ENCODE assay signal across 22 cellular contexts in genomic region chr18:52588916-52589315, GRCh38.
"Had no signal": no experiment of that assay in that cellular context is flagged by ENCODE, and none has a peak within 500 bp of the region (broad histone marks: within the 10 kb centered on the region; RNA-seq: fewer than 3 reads in every experiment).

No MANE protein-coding gene starts in this region.

- H3K4me1 ChIP-seq: adrenal gland, gastroesophageal sphincter, lower lobe of right lung, thyroid gland, upper lobe of right lung had no signal

- ATAC-seq: activated CD8-positive, alpha-beta memory T cell treated with anti-CD3 and anti-CD28 coated beads, Interleukin-2, amount 10 ng/mL, durations not matched to agents 7 days and 5 days; activated CD8-positive, alpha-beta T cell treated with anti-CD3 and anti-CD28 coated beads for 36 hours; activated naive CD4-positive, alpha-beta T cell treated with anti-CD3 and anti-CD28 coated beads, Interleukin-2, amount 50 U/mL, for 72 hours; gastroesophageal sphincter; left lobe of liver; lower lobe of right lung; sciatic nerve; SK-N-SH treated with all-trans-retinoic acid at 6 μM for 48 hours; upper lobe of right lung had no signal

- H3K4me3 ChIP-seq: adrenal gland, cardiac muscle cell, gastroesophageal sphincter, lower lobe of right lung, thyroid gland, upper lobe of right lung had no signal

- H3K9me3 ChIP-seq: adrenal gland, gastroesophageal sphincter, lower lobe of right lung, thyroid gland, upper lobe of right lung had no signal

- H3K27me3 ChIP-seq: adrenal gland, cardiac muscle cell, gastroesophageal sphincter, thyroid gland, upper lobe of right lung had no signal

- H3K27ac ChIP-seq: adrenal gland, cardiac muscle cell, gastroesophageal sphincter, lower lobe of right lung, thyroid gland, upper lobe of right lung, WERI-Rb-1 had no signal

- H3K36me3 ChIP-seq: adrenal gland, cardiac muscle cell, gastroesophageal sphincter, lower lobe of right lung, thyroid gland, upper lobe of right lung, WERI-Rb-1 had no signal

- DNase-seq: activated CD4-positive, alpha-beta T cell treated with anti-CD3 and anti-CD28 coated beads, Interleukin-2, amount 10 ng/mL, durations not matched to agents 7 days and 5 days; activated CD4-positive, CD25-positive, alpha-beta regulatory T cell treated with anti-CD3 and anti-CD28 coated beads, Interleukin-2, amount 50 U/mL, for 72 hours; activated CD8-positive, alpha-beta memory T cell treated with anti-CD3 and anti-CD28 coated beads, Interleukin-2, amount 10 ng/mL, durations not matched to agents 7 days and 5 days; activated CD8-positive, alpha-beta T cell treated with anti-CD3 and anti-CD28 coated beads for 36 hours; adrenal gland; effector CD4-positive, alpha-beta T cell; head of caudate nucleus; lower lobe of right lung; naive B cell; occipital lobe; stimulated activated CD4-positive, alpha-beta T cell treated with anti-CD3 and anti-CD28 coated beads, Interleukin-4, amount 100 ng/mL, for 24 hours; stimulated activated naive CD4-positive, alpha-beta T cell treated with Interleukin-2 at 50 U/mL for 16 hours; substantia nigra; thyroid gland; upper lobe of right lung; WERI-Rb-1 had no signal
